Comparison of ENCODE assay signal across 1 cellular context in genomic region chr17:75896360-75897075, GRCh38.
TF ChIP-seq lines count a peak whose summit lies in the region.

A gene with protein sequence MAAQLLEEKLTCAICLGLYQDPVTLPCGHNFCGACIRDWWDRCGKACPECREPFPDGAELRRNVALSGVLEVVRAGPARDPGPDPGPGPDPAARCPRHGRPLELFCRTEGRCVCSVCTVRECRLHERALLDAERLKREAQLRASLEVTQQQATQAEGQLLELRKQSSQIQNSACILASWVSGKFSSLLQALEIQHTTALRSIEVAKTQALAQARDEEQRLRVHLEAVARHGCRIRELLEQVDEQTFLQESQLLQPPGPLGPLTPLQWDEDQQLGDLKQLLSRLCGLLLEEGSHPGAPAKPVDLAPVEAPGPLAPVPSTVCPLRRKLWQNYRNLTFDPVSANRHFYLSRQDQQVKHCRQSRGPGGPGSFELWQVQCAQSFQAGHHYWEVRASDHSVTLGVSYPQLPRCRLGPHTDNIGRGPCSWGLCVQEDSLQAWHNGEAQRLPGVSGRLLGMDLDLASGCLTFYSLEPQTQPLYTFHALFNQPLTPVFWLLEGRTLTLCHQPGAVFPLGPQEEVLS (minus strand): TSS chr17:75896951. CDS start chr17:75896937, 14 bp downstream.

TF ChIP-seq in K562, 482 proteins besides CTCF, POLR2A, EP300 and RAD21 (continued from another document):
- TF ChIP-seq, protein P1, sequence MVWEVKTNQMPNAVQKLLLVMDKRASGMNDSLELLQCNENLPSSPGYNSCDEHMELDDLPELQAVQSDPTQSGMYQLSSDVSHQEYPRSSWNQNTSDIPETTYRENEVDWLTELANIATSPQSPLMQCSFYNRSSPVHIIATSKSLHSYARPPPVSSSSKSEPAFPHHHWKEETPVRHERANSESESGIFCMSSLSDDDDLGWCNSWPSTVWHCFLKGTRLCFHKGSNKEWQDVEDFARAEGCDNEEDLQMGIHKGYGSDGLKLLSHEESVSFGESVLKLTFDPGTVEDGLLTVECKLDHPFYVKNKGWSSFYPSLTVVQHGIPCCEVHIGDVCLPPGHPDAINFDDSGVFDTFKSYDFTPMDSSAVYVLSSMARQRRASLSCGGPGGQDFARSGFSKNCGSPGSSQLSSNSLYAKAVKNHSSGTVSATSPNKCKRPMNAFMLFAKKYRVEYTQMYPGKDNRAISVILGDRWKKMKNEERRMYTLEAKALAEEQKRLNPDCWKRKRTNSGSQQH (CRISPR knock-in tag; IDR thresholded peaks at IDR 0.05): no peak
- TF ChIP-seq ERF (CRISPR knock-in tag; IDR thresholded peaks at IDR 0.05) (no peak), SLC30A9 (CRISPR knock-in tag; IDR thresholded peaks at IDR 0.05) (no peak), FOXA1 (IDR thresholded peaks at IDR 0.05; ENCODE audit: borderline replicate concordance) (no peak), SIX5 (IDR thresholded peaks at IDR 0.05; ENCODE audit: borderline replicate concordance in 1 of 2, insufficient read depth in 1 of 2, low read depth in 1 of 2, low read length in 2 of 2) (no peak), CCNT2 (IDR thresholded peaks at IDR 0.05; ENCODE audit: borderline replicate concordance, extremely low read depth, insufficient read length, low read depth, low read length) (peak; percentile 74), NR0B1 (IDR thresholded peaks at IDR 0.05; ENCODE audit: partially characterized antibody) (no peak), ZBTB2 (IDR thresholded peaks at IDR 0.05) (no peak), HEY1 (CRISPR knock-in tag; IDR thresholded peaks at IDR 0.05; ENCODE audit: borderline replicate concordance) (no peak), SMAD3 (CRISPR knock-in tag; conservative IDR thresholded peaks at IDR 0.05) (no peak), ZKSCAN1 (IDR thresholded peaks at IDR 0.05; ENCODE audit: low read depth, low read length) (no peak), PREB (CRISPR knock-in tag; IDR thresholded peaks at IDR 0.05) (peak; percentile 94), ZFP30 (CRISPR knock-in tag; IDR thresholded peaks at IDR 0.05; ENCODE audit: borderline replicate concordance) (no peak), THAP12 (CRISPR knock-in tag; IDR thresholded peaks at IDR 0.05) (peak; percentile 11; the same call in 1 of the 2 replicates), L3MBTL2 (IDR thresholded peaks at IDR 0.05) (peak; percentile 67), TARDBP (IDR thresholded peaks at IDR 0.05) (0 out of 2 replicates have a peak, but pooled peaks have one; percentile 63), ZNF431 (CRISPR knock-in tag; IDR thresholded peaks at IDR 0.05) (peak; percentile 62), KLF6 (CRISPR knock-in tag; IDR thresholded peaks at IDR 0.05; ENCODE audit: borderline replicate concordance) (peak; percentile 51; the same call in 1 of the 2 replicates), GTF2B (IDR thresholded peaks at IDR 0.05; ENCODE audit: extremely low read depth, insufficient read length) (no peak), ZNF444 (CRISPR knock-in tag; IDR thresholded peaks at IDR 0.05) (no peak), SRSF7 (optimal IDR thresholded peaks at IDR 0.05; ENCODE audit: low read depth, low read length) (no peak), MEF2A (IDR thresholded peaks at IDR 0.05; ENCODE audit: control insufficient read depth, low read depth, low read length) (no peak), HCFC1 (IDR thresholded peaks at IDR 0.05; ENCODE audit: low read depth, low read length) (no peak), POLR2G (IDR thresholded peaks at IDR 0.05; ENCODE audit: low read depth, low read length) (peak; percentile 94), ZNF24 (IDR thresholded peaks at IDR 0.05) (peak; percentile 45; the same call in 1 of the 2 replicates), KDM2B (CRISPR knock-in tag; IDR thresholded peaks at IDR 0.05) (0 out of 2 replicates have a peak, but pooled peaks have one; percentile 35), CEBPG (CRISPR knock-in tag; IDR thresholded peaks at IDR 0.05) (no peak), CEBPG (tag; conservative IDR thresholded peaks at IDR 0.05 in 1 of 2, IDR thresholded peaks at IDR 0.05 in 1 of 2) (no peak), ZBTB17 (CRISPR knock-in tag; IDR thresholded peaks at IDR 0.05) (no peak), RBM15 (IDR thresholded peaks at IDR 0.05; ENCODE audit: insufficient read depth, low read length) (no peak), STAT5B (CRISPR knock-in tag; IDR thresholded peaks at IDR 0.05) (no peak)
- TF ChIP-seq, protein P2, sequence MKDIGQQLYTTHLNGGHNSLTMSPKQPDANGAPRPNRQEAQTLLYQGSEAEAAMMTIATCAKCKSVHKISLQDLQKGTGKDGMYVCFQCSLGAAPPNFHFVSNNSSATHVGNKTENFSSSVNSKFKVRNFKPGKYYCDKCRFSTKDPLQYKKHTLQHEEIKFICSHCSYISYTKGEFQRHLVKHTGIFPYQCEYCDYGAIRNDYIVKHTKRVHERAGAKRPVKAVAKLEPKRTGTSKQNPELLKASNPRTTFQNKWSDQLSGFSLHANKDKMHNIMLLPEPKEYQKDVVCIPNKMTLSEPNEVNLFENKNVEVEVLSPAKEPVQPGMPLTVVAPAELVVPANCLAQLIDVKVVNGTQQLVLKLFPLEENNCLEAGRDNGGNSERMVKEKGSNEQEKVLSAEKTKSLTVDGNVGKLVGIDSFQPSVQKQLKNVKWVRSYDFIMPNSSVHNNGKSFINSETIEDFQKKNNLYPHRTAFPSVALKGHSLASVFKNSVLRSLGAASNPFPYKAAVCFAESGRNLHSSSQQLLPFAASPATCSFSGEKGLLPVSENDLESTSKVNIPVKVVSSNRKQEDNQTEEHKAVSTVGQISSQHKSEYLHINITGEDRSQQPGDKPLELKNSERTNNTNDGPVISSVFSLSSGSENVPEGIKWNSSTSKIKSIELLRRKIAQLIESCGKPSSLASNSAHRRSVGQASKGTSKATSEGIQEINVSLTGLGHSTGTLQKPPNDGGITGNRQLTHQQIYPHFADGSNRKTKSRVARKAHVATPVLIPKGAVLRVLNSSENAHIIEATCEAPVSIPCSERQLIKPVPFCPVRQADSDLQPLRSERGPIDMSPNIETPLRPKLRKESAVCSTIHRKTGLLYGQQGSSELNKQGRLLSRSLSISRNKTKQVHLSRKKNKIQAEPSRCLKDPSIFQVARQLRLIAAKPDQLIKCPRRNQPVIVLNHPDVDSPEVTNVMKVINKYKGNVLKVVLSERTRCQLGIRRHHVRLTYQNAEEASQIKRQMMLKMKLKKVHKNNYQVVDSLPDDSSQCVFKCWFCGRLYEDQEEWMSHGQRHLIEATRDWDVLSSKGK (CRISPR knock-in tag; IDR thresholded peaks at IDR 0.05): no peak
- TF ChIP-seq, protein P3, sequence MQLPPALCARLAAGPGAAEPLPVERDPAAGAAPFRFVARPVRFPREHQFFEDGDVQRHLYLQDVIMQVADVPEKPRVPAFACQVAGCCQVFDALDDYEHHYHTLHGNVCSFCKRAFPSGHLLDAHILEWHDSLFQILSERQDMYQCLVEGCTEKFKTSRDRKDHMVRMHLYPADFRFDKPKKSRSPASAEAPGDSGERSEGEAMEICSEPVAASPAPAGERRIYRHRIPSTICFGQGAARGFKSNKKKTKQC (CRISPR knock-in tag; IDR thresholded peaks at IDR 0.05): peak; percentile 66; the same call in 1 of the 2 replicates
